Comparison of ENCODE assay signal across 8 cellular contexts in the genomic region with DNA sequence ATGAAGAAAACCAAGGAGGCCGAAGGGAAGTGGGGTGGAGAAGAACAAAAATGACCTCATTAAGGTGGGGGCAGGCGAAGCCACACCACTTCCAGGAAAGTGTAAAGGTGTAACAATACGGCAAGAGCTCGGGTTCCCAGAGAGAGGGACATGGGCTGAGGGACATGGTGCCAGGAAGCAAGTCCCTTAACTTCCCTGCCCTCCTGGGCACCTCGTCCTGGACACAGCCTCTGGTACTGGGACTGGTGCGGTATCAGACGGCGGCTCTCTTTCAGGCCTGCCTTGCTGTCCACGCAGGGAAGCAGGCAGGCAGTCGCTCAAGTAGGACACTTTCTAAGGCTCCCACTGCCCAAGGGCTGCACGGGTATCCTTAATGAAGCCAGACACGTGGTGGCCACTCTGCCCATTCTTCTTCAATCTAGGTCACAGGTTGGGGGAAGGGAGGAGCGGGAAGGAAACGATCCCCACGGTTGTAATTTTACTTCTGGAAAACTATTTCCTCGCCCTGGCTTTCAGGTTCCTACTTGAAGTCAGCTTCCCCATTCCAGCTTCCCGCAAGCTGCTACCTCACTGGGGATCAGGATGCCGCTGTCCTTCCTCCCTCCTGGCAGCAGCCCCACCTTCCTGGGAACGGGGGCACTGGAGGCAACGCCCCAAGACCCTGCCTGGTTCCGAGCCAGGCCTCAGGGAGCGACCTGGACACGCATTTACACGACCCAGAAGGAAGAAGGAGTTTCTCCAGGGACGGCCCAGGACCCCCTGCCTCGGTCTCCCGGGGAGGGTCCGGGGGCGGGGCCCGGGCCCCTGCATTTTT. TPM values are rescaled to one million over a fixed set of nuclear protein-coding genes. Genes with fewer than 3 reads are reported as not detected.
DNase-seq lines count a peak whose midpoint lies in the region; ATAC-seq, FAIRE-seq and TF ChIP-seq lines count a peak whose summit lies in the region.

No MANE protein-coding gene starts in this region.

- peaks cover 8% of the 10 kb centered on the region for H3K36me3 ChIP-seq in neutrophil

- H3K4me3 ChIP-seq in neutrophil (ENCODE audit: low read depth in 1 of 2, low read length in 1 of 2) = peak overlapping the region; percentile 83 to 92

- H3K27ac ChIP-seq in epithelial cell of prostate (peak overlapping the region; percentile 89), neutrophil (peak overlapping the region; percentile 95)

- H3K4me1 ChIP-seq in neutrophil (ENCODE audit: control insufficient read depth in 1 of 2, insufficient read depth in 1 of 2, low read depth in 1 of 2, low read length in 1 of 2) = peaks cover 26 to 29% of the 10 kb centered on the region in 2 experiments

- H3K9me3 ChIP-seq in neutrophil = no peaks in the 10 kb centered on the region

- H3K27me3 ChIP-seq in neutrophil = no peaks in the 10 kb centered on the region

- TF ChIP-seq POLR2A in GM12891 (IDR thresholded peaks at IDR 0.05; ENCODE audit: low read depth, low read length) = no peak; the same call in none of the 2 replicates

- no peak for TF ChIP-seq CTCF in neutrophil (IDR thresholded peaks at IDR 0.05)
- no peak for TF ChIP-seq CTCF in D721Med (IDR thresholded peaks at IDR 0.05; ENCODE audit: insufficient read depth, missing control alignments)

- no peak for DNase-seq in GM12891 (ENCODE audit: insufficient read length, low spot score)
- no peak for DNase-seq in epithelial cell of prostate (ENCODE audit: low read depth, low spot score)
- no peak for DNase-seq in SW480 (ENCODE audit: low spot score)
- no peak for DNase-seq in D721Med (ENCODE audit: insufficient read length, low spot score)
- DNase-seq in SIG-M5 treated with dmso at 0.1 percent for 504 hours (lab: John Stamatoyannopoulos, UW; ENCODE audit: unreplicated experiment) = no peak

- FAIRE-seq in GM12891 (lab: Jason Lieb, UNC) (peak; percentile 45), D721Med (lab: Jason Lieb, UNC) (no peak)

- ATAC-seq in GM19023 (IDR thresholded peaks at IDR 0.05; ENCODE audit: unreplicated experiment) = no peak

TF ChIP-seq in GM12891, 5 proteins besides CTCF, POLR2A, EP300 and RAD21:
- TF ChIP-seq POLR2AphosphoS5 (IDR thresholded peaks at IDR 0.05; ENCODE audit: low read depth, low read length) = peak; percentile 10; the same call in 1 of the 2 replicates
- TF ChIP-seq PAX5 (IDR thresholded peaks at IDR 0.05; ENCODE audit: insufficient read depth, low read length, severe bottlenecking) = no peak
- TF ChIP-seq POU2F2 (IDR thresholded peaks at IDR 0.05; ENCODE audit: low read depth, low read length) = no peak

TF ChIP-seq in PFSK-1, 5 proteins besides CTCF, POLR2A, EP300 and RAD21:
- no peak for TF ChIP-seq FOXP2 (optimal IDR thresholded peaks at IDR 0.05; ENCODE audit: borderline replicate concordance, extremely low read depth, extremely low read length, insufficient read depth)
- TF ChIP-seq POLR2AphosphoS5 (IDR thresholded peaks at IDR 0.05; ENCODE audit: low read depth, low read length) = peak; percentile 44; the same call in 1 of the 2 replicates
- 0 out of 2 replicates have a peak, but pooled peaks have one; percentile 65 for TF ChIP-seq SIN3A (IDR thresholded peaks at IDR 0.05; ENCODE audit: borderline replicate concordance, insufficient read depth, low read length)

RNA-seq across cellular contexts. Expression of gene AP3D1, which starts 1.2 kb away (rescaled TPM):
- polyA plus RNA-seq in GM12891 (2012; ENCODE audit: low read depth, missing spikeins) = 80.2 TPM
- polyA plus RNA-seq in PFSK-1 (2012; ENCODE audit: insufficient read length, low read depth) = 225 TPM

RNA-seq across cellular contexts. Expression of gene DOT1L, which starts 13.5 kb away (rescaled TPM):
- polyA plus RNA-seq in GM12891 (2012; ENCODE audit: low read depth, missing spikeins) = 18.5 TPM
- polyA plus RNA-seq in PFSK-1 (2012; ENCODE audit: insufficient read length, low read depth) = 52.0 TPM

RNA-seq across cellular contexts. Expression of gene IZUMO4, which starts 53.5 kb away (rescaled TPM):
- polyA plus RNA-seq in GM12891 (2012; ENCODE audit: low read depth, missing spikeins) = 47.3 TPM
- polyA plus RNA-seq in PFSK-1 (2012; ENCODE audit: insufficient read length, low read depth) = 1.9 TPM

RNA-seq across cellular contexts. Expression of gene MOB3A, which starts 54.1 kb away (rescaled TPM):
- 112 TPM for polyA plus RNA-seq in GM12891 (2012; ENCODE audit: low read depth, missing spikeins)
- polyA plus RNA-seq in PFSK-1 (2012; ENCODE audit: insufficient read length, low read depth) = 24.1 TPM
